Comparison of ENCODE assay signal across 19 cellular contexts in genomic region chr3:187878776-187879524, GRCh38.
DNase-seq lines count a peak whose midpoint lies in the region; TF ChIP-seq lines count a peak whose summit lies in the region.
"Had no signal": no experiment of that assay in that cellular context is flagged by ENCODE, and none has a peak within 500 bp of the region (broad histone marks: within the 10 kb centered on the region; RNA-seq: fewer than 3 reads in every experiment).

No MANE protein-coding gene starts in this region.

- H3K4me3 ChIP-seq in WI38 (ENCODE audit: low read depth, low read length), result peak overlapping the region; percentile 15; the same call in 1 of the 2 replicates
- H3K4me3 ChIP-seq: BLaER1 treated with 17β-estradiol and CSF1 and Interleukin-3, amounts not matched to agents 10 nM and 100 nM had no signal

- H3K9me3 Mint-ChIP-seq in chondrocyte (ENCODE audit: low read depth), result no peaks in the 10 kb centered on the region
- H3K9me3 Mint-ChIP-seq: activated T-cell treated with anti-CD3 and anti-CD28 coated beads, Interleukin-2, amount 50 U/mL, for 4 hours; H9; stimulated activated effector memory CD8-positive, alpha-beta T cell treated with anti-CD3 and anti-CD28 coated beads, Interleukin-12 subunit alpha, Interleukin-12 subunit beta, amount 100 ng/mL, for 72 hours had no signal

- peak; percentile 36 for DNase-seq in ACHN
- DNase-seq in HT1080 (ENCODE audit: low read depth), result peak; percentile 75
- peak; percentile 40 for DNase-seq in glomerular visceral epithelial cell (ENCODE audit: extremely low spot score)
- DNase-seq in inferior parietal cortex (ENCODE audit: extremely low spot score), result no peak
- DNase-seq in NCI-H524 treated with DMSO at 0.1 percent for 48 hours (lab: John Stamatoyannopoulos, UW), result no peak
- DNase-seq in chondrocyte (ENCODE audit: low spot score), result no peak
- no peak for DNase-seq in stimulated activated CD4-positive, alpha-beta T cell treated with anti-CD3 and anti-CD28 coated beads, Interleukin-15, amount 100 ng/mL, for 24 hours
- DNase-seq: activated CD4-positive, alpha-beta T cell treated with anti-CD3 and anti-CD28 coated beads for 36 hours; activated T-cell treated with anti-CD3 and anti-CD28 coated beads, Interleukin-2, amount 50 U/mL, for 4 hours; aorta; effector memory CD4-positive, alpha-beta T cell; GF-D8; H9; NCI-H1436; NCI-H748 treated with DMSO at 0.1 percent for 48 hours; stimulated activated CD4-positive, alpha-beta T cell treated with anti-CD3 and anti-CD28 coated beads, Interleukin-2, amount 100 ng/mL, for 24 hours had no signal

- in situ Hi-C loops in ACHN (cut with HindIII; ENCODE audit: low pct_ligation_motif_present, low pct_unique_long_range_greater_than_20kb, low sequenced_read_pairs), result no loop called here

- TF ChIP-seq CTCF in WI38 (IDR thresholded peaks at IDR 0.05; ENCODE audit: low read depth, low read length), result no peak
- TF ChIP-seq CTCF in chondrocyte (IDR thresholded peaks at IDR 0.05), result no peak

- H3K4me1 Mint-ChIP-seq in chondrocyte (ENCODE audit: low read depth), result peaks cover 10% of the 10 kb centered on the region
- H3K4me1 Mint-ChIP-seq: activated CD4-positive, alpha-beta T cell treated with anti-CD3 and anti-CD28 coated beads for 36 hours; stimulated activated effector memory CD8-positive, alpha-beta T cell treated with anti-CD3 and anti-CD28 coated beads, Interleukin-12 subunit alpha, Interleukin-12 subunit beta, amount 100 ng/mL, for 72 hours had no signal

- H3K27ac Mint-ChIP-seq in chondrocyte (ENCODE audit: unreplicated experiment), result no peak overlapping the region
- H3K27ac Mint-ChIP-seq: activated CD4-positive, alpha-beta T cell treated with anti-CD3 and anti-CD28 coated beads for 36 hours; H9; stimulated activated effector memory CD8-positive, alpha-beta T cell treated with anti-CD3 and anti-CD28 coated beads, Interleukin-12 subunit alpha, Interleukin-12 subunit beta, amount 100 ng/mL, for 72 hours had no signal

- no peaks in the 10 kb centered on the region for H3K27me3 Mint-ChIP-seq in chondrocyte (ENCODE audit: low read depth)

- H3K4me3 Mint-ChIP-seq in chondrocyte (ENCODE audit: unreplicated experiment), result no peak overlapping the region
- H3K4me3 Mint-ChIP-seq: activated CD4-positive, alpha-beta T cell treated with anti-CD3 and anti-CD28 coated beads for 36 hours; activated T-cell treated with anti-CD3 and anti-CD28 coated beads, Interleukin-2, amount 50 U/mL, for 4 hours; H9; stimulated activated effector memory CD8-positive, alpha-beta T cell treated with anti-CD3 and anti-CD28 coated beads, Interleukin-12 subunit alpha, Interleukin-12 subunit beta, amount 100 ng/mL, for 72 hours had no signal

- no peaks in the 10 kb centered on the region for H3K36me3 Mint-ChIP-seq in chondrocyte (ENCODE audit: low read depth)
- H3K36me3 Mint-ChIP-seq: stimulated activated effector memory CD8-positive, alpha-beta T cell treated with anti-CD3 and anti-CD28 coated beads, Interleukin-12 subunit alpha, Interleukin-12 subunit beta, amount 100 ng/mL, for 72 hours had no signal

Comparison
In these comparisons a context has a peak if more than half of its experiments do, and no peak if none do; other contexts are left out.
1. DNase-seq: peak in ACHN (single experiment), HT1080 (single experiment) and glomerular visceral epithelial cell (single experiment); none in inferior parietal cortex (single experiment), NCI-H524 treated with DMSO at 0.1 percent for 48 hours (single experiment), chondrocyte (single experiment) and stimulated activated CD4-positive, alpha-beta T cell treated with anti-CD3 and anti-CD28 coated beads, Interleukin-15, amount 100 ng/mL, for 24 hours (single experiment).